8 cellular contexts compared by ENCODE assay signal in genomic region chr17:42566873-42567573, GRCh38. TPM values are rescaled to one million over a fixed set of nuclear protein-coding genes. Genes with fewer than 3 reads are reported as not detected.
DNase-seq lines count a peak whose midpoint lies in the region; ATAC-seq and TF ChIP-seq lines count a peak whose summit lies in the region.

A gene with protein sequence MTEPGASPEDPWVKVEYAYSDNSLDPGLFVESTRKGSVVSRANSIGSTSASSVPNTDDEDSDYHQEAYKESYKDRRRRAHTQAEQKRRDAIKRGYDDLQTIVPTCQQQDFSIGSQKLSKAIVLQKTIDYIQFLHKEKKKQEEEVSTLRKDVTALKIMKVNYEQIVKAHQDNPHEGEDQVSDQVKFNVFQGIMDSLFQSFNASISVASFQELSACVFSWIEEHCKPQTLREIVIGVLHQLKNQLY (plus strand): TSS chr17:42567100. CDS start chr17:42567125, 25 bp downstream.

- peak within 1 kb of the TSS; percentile 88 to 97 (median 94) for H3K27ac Mint-ChIP-seq in CD8-positive, alpha-beta memory T cell
- peak within 1 kb of the TSS; percentile 85 to 99 (median 94) for H3K27ac Mint-ChIP-seq in naive thymus-derived CD8-positive, alpha-beta T cell
- peak within 1 kb of the TSS; percentile 87 for H3K27ac Mint-ChIP-seq in stimulated activated memory B cell treated with anti-CD40 and anti-IgM and Interleukin-4, amounts not matched to agents 10 μg/mL and 1 μg/mL and 100 μg/mL, for 72 hours

- H3K9ac ChIP-seq in fibroblast of lung (ENCODE audit: insufficient read depth, low read length), result peak within 1 kb of the TSS; percentile 86

- peak within 1 kb of the TSS; percentile 99 for H3K4me2 ChIP-seq in fibroblast of lung (ENCODE audit: extremely low read depth, insufficient read depth, low read length)

- H3K4me3 ChIP-seq in CD8-positive, alpha-beta memory T cell (ENCODE audit: low read length), result peak within 1 kb of the TSS; percentile 78
- peak within 1 kb of the TSS; percentile 92 for H3K4me3 ChIP-seq in LNCaP clone FGC (ENCODE audit: low read depth, low read length)
- H3K4me3 ChIP-seq in fibroblast of lung (replicated peaks in 1 of 4; ENCODE audit: control extremely low read depth in 1 of 4, insufficient read depth in 1 of 4, low read depth in 3 of 4, low read length in 4 of 4), result peak within 1 kb of the TSS; percentile 83 to 93 (median 86)

- DNase-seq in CD8-positive, alpha-beta memory T cell, result peak; percentile 89 to 95 (median 91)
- DNase-seq in LNCaP clone FGC (ENCODE audit: low read depth) (peak; percentile 66), RPMI7951 (ENCODE audit: low read depth) (peak; percentile 86), fibroblast of lung (ENCODE audit: low read depth in 2 of 2) (peak; percentile 78 to 89)
- peak; percentile 81 to 88 for DNase-seq in activated T-helper 1 cell treated with anti-CD3 and anti-CD28 coated beads, Interleukin-2, amount 50 U/mL, for 16 hours (ENCODE audit: low read depth in 1 of 2, low spot score in 1 of 2)
- peak; percentile 85 to 95 (median 92) for DNase-seq in naive thymus-derived CD8-positive, alpha-beta T cell

- no peaks in the 10 kb centered on the region for H3K9me3 Mint-ChIP-seq in CD8-positive, alpha-beta memory T cell
- H3K9me3 Mint-ChIP-seq in naive thymus-derived CD8-positive, alpha-beta T cell, result no peaks in the 10 kb centered on the region
- no peaks in the 10 kb centered on the region for H3K9me3 Mint-ChIP-seq in stimulated activated memory B cell treated with anti-CD40 and anti-IgM and Interleukin-4, amounts not matched to agents 10 μg/mL and 1 μg/mL and 100 μg/mL, for 72 hours

- H3K27me3 Mint-ChIP-seq in CD8-positive, alpha-beta memory T cell, result no peaks in the 10 kb centered on the region
- H3K27me3 Mint-ChIP-seq in naive thymus-derived CD8-positive, alpha-beta T cell, result no peaks in the 10 kb centered on the region
- H3K27me3 Mint-ChIP-seq in stimulated activated memory B cell treated with anti-CD40 and anti-IgM and Interleukin-4, amounts not matched to agents 10 μg/mL and 1 μg/mL and 100 μg/mL, for 72 hours, result no peaks in the 10 kb centered on the region

- POLR2A ChIA-PET in CD8-positive, alpha-beta memory T cell (lab: Charles Lee), result interaction anchor here (0.5 to 2.5 kb wide), 8 partner anchors 11 to 431 kb away, joined by 3 to 12 read pairs (median 3); partner anchors contain the start of genes NAGLU, PSMC3IP and RPL27
- POLR2A ChIA-PET in naive thymus-derived CD8-positive, alpha-beta T cell (lab: Charles Lee), result interaction anchor here (0.9 to 5.0 kb wide), 12 partner anchors 11 to 794 kb away, joined by 3 to 41 read pairs (median 6); partner anchors contain the start of genes NAGLU, PSMC3IP, RETREG3 and RPL27

- H3K27ac ChIP-seq in CD8-positive, alpha-beta memory T cell (ENCODE audit: low read depth, low read length), result peak within 1 kb of the TSS; percentile 66
- H3K27ac ChIP-seq in fibroblast of lung (ENCODE audit: insufficient read depth, low read length), result peak within 1 kb of the TSS; percentile 88

- H4K20me1 ChIP-seq in fibroblast of lung (ENCODE audit: control insufficient read depth, extremely low read depth, insufficient read depth, low read length), result no peaks in the 10 kb centered on the region

- TF ChIP-seq CTCF in LNCaP clone FGC (IDR thresholded peaks at IDR 0.05; ENCODE audit: control insufficient read depth, extremely low read depth, insufficient read depth) (no peak), fibroblast of lung (conservative IDR thresholded peaks at IDR 0.05 in 1 of 2, IDR thresholded peaks at IDR 0.05 in 1 of 2; ENCODE audit: low read depth in 1 of 2, low read length in 2 of 2) (no peak)

- peak within 1 kb of the TSS; percentile 55 for H2AFZ ChIP-seq in fibroblast of lung (ENCODE audit: low read length)

- peaks cover 32 to 54% (median 37%) of the 10 kb centered on the region in 3 donors for H3K4me1 Mint-ChIP-seq in CD8-positive, alpha-beta memory T cell
- peaks cover 19 to 61% (median 51%) of the 10 kb centered on the region in 4 donors for H3K4me1 Mint-ChIP-seq in naive thymus-derived CD8-positive, alpha-beta T cell
- peaks cover 51% of the 10 kb centered on the region for H3K4me1 Mint-ChIP-seq in stimulated activated memory B cell treated with anti-CD40 and anti-IgM and Interleukin-4, amounts not matched to agents 10 μg/mL and 1 μg/mL and 100 μg/mL, for 72 hours

- no peaks in the 10 kb centered on the region for H3K27me3 ChIP-seq in CD8-positive, alpha-beta memory T cell (ENCODE audit: insufficient read depth, low read length, poor library complexity, severe bottlenecking)
- H3K27me3 ChIP-seq in fibroblast of lung (ENCODE audit: control insufficient read depth, insufficient read depth, low read length), result no peaks in the 10 kb centered on the region

- no peaks in the 10 kb centered on the region for H3K9me3 ChIP-seq in CD8-positive, alpha-beta memory T cell (ENCODE audit: low read length)
- no peaks in the 10 kb centered on the region for H3K9me3 ChIP-seq in fibroblast of lung (ENCODE audit: control insufficient read depth, insufficient read depth, low read depth, low read length)

- CTCF ChIA-PET in CD8-positive, alpha-beta memory T cell (lab: Charles Lee), result interaction anchor here (0.6 to 2.9 kb wide), 6 partner anchors 9 to 42 kb away, joined by 3 to 23 read pairs (median 3); partner anchors contain the start of genes PSMC3IP, RETREG3 and TUBG1

- H3K4me1 ChIP-seq in CD8-positive, alpha-beta memory T cell (ENCODE audit: insufficient read depth, low read length), result peaks cover 46% of the 10 kb centered on the region
- H3K4me1 ChIP-seq in fibroblast of lung (ENCODE audit: control insufficient read depth, extremely low read depth, insufficient read depth, low read length), result peaks cover 16% of the 10 kb centered on the region

- H3K36me3 ChIP-seq in CD8-positive, alpha-beta memory T cell (ENCODE audit: insufficient read depth, low read length), result peaks cover 32% of the 10 kb centered on the region
- H3K36me3 ChIP-seq in fibroblast of lung (ENCODE audit: control insufficient read depth, insufficient read depth, low read length), result peaks cover 36% of the 10 kb centered on the region

- peaks cover 0 to 75% (median 13%) of the 10 kb centered on the region in 3 donors for H3K36me3 Mint-ChIP-seq in CD8-positive, alpha-beta memory T cell
- H3K36me3 Mint-ChIP-seq in naive thymus-derived CD8-positive, alpha-beta T cell, result peaks cover 0 to 44% (median 5%) of the 10 kb centered on the region in 3 donors
- peaks cover 50% of the 10 kb centered on the region for H3K36me3 Mint-ChIP-seq in stimulated activated memory B cell treated with anti-CD40 and anti-IgM and Interleukin-4, amounts not matched to agents 10 μg/mL and 1 μg/mL and 100 μg/mL, for 72 hours

- peaks cover 51% of the 10 kb centered on the region for H3K79me2 ChIP-seq in fibroblast of lung (ENCODE audit: control insufficient read depth, insufficient read depth, low read length)

- ATAC-seq in GM21528 (IDR thresholded peaks at IDR 0.05; ENCODE audit: low FRiP score, unreplicated experiment), result peak; percentile 58
- ATAC-seq in naive thymus-derived CD8-positive, alpha-beta T cell, result peak; percentile 76 to 81
- peak; percentile 90 for ATAC-seq in stimulated activated memory B cell treated with anti-CD40 and anti-IgM and Interleukin-4, amounts not matched to agents 10 μg/mL and 1 μg/mL and 100 μg/mL, for 72 hours

- peak within 1 kb of the TSS; percentile 93 to 96 (median 95) for H3K4me3 Mint-ChIP-seq in CD8-positive, alpha-beta memory T cell
- peak within 1 kb of the TSS; percentile 86 to 99 (median 94) for H3K4me3 Mint-ChIP-seq in naive thymus-derived CD8-positive, alpha-beta T cell
- peak within 1 kb of the TSS; percentile 86 for H3K4me3 Mint-ChIP-seq in stimulated activated memory B cell treated with anti-CD40 and anti-IgM and Interleukin-4, amounts not matched to agents 10 μg/mL and 1 μg/mL and 100 μg/mL, for 72 hours

RNA-seq across cellular contexts. Expression of the gene that starts here (rescaled TPM):
- 10 to 100 TPM; 61.8 to 62.3 TPM for total RNA-seq in CD8-positive, alpha-beta memory T cell
- polyA plus RNA-seq in CD8-positive, alpha-beta memory T cell, result 52.1 TPM
- total RNA-seq in RPMI7951 (2014; rRNA removed; shearing (Covaris generic)), result 28.1 and 29.7 TPM in 2 replicates
- 32.6 and 36.2 TPM in 2 replicates for total RNA-seq in fibroblast of lung
- 49.3 and 56.1 TPM in 2 replicates for polyA plus RNA-seq in fibroblast of lung
- 44.1 and 49.5 TPM in 2 replicates for polyA plus RNA-seq in fibroblast of lung (2012)
- 47.2 and 53.9 TPM in 2 replicates for polyA minus RNA-seq in fibroblast of lung (ENCODE audit: low replicate concordance)
- 10 to 100 TPM; 58.2 to 67.8 TPM for total RNA-seq in naive thymus-derived CD8-positive, alpha-beta T cell
- polyA plus RNA-seq in naive thymus-derived CD8-positive, alpha-beta T cell, result 10 to 100 TPM; 24.6 to 47.1 (median 25.0) TPM

Comparison
In these comparisons a context has a peak if more than half of its experiments do, and no peak if none do; other contexts are left out.
1. Peak in every context shown above with its lines: DNase-seq, ATAC-seq, H3K4me3 ChIP-seq and H3K27ac ChIP-seq.